ENCODE assay signal across 11 cellular contexts in genomic region chr1:24920155-24920925, GRCh38. TPM values are rescaled to one million over a fixed set of nuclear protein-coding genes. Genes with fewer than 3 reads are reported as not detected.
DNase-seq lines count a peak whose midpoint lies in the region; ATAC-seq and TF ChIP-seq lines count a peak whose summit lies in the region.
"Had no signal": no experiment of that assay in that cellular context is flagged by ENCODE, and none has a peak within 500 bp of the region (broad histone marks: within the 10 kb centered on the region; RNA-seq: fewer than 3 reads in every experiment).

No MANE protein-coding gene starts in this region.

- H3K4me3 Mint-ChIP-seq in activated CD4-positive, alpha-beta T cell treated with anti-CD3 and anti-CD28 coated beads, Interleukin-2, amount 10 ng/mL, durations not matched to agents 24 days and 14 days = no peak overlapping the region
- H3K4me3 Mint-ChIP-seq in stimulated activated naive B cell treated with anti-CD40 and anti-IgM and Interleukin-4, amounts not matched to agents 10 μg/mL and 1 μg/mL and 100 μg/mL, for 72 hours = peak overlapping the region; percentile 0 to 39

- DNase-seq in activated T-cell treated with anti-CD3 and anti-CD28 coated beads for 48 hours (ENCODE audit: low read depth) (peak; percentile 68), activated T-cell treated with anti-CD3 and anti-CD28 coated beads for 4 hours (no peak), foreskin fibroblast (peak; percentile 40 to 51), dorsolateral prefrontal cortex (no peak), NCI-H446 treated with DMSO at 0.1 percent for 48 hours (lab: John Stamatoyannopoulos, UW) (no peak)
- no peak for DNase-seq in activated CD4-positive, alpha-beta T cell treated with anti-CD3 and anti-CD28 coated beads, Interleukin-2, amount 10 ng/mL, durations not matched to agents 24 days and 14 days
- DNase-seq in stimulated activated naive B cell treated with anti-CD40 and anti-IgM and Interleukin-4, amounts not matched to agents 10 μg/mL and 1 μg/mL and 100 μg/mL, for 72 hours = no peak
- DNase-seq: ACHN, transverse colon had no signal

- peaks cover 2% of the 10 kb centered on the region for H3K27me3 Mint-ChIP-seq in activated CD4-positive, alpha-beta T cell treated with anti-CD3 and anti-CD28 coated beads, Interleukin-2, amount 10 ng/mL, durations not matched to agents 24 days and 14 days
- H3K27me3 Mint-ChIP-seq in stimulated activated naive B cell treated with anti-CD40 and anti-IgM and Interleukin-4, amounts not matched to agents 10 μg/mL and 1 μg/mL and 100 μg/mL, for 72 hours = no peaks in the 10 kb centered on the region

- H3K27me3 ChIP-seq in dorsolateral prefrontal cortex = peaks cover 0 to 15% (median 4%) of the 10 kb centered on the region in 45 donors

- peak overlapping the region; percentile 60 for H3K27ac Mint-ChIP-seq in activated CD4-positive, alpha-beta T cell treated with anti-CD3 and anti-CD28 coated beads, Interleukin-2, amount 10 ng/mL, durations not matched to agents 24 days and 14 days
- H3K27ac Mint-ChIP-seq in stimulated activated naive B cell treated with anti-CD40 and anti-IgM and Interleukin-4, amounts not matched to agents 10 μg/mL and 1 μg/mL and 100 μg/mL, for 72 hours = peak overlapping the region; percentile 79

- peaks cover 58% of the 10 kb centered on the region for H3K36me3 Mint-ChIP-seq in activated CD4-positive, alpha-beta T cell treated with anti-CD3 and anti-CD28 coated beads, Interleukin-2, amount 10 ng/mL, durations not matched to agents 24 days and 14 days (ENCODE audit: low read depth)
- peaks cover 67 to 76% of the 10 kb centered on the region in 2 donors for H3K36me3 Mint-ChIP-seq in stimulated activated naive B cell treated with anti-CD40 and anti-IgM and Interleukin-4, amounts not matched to agents 10 μg/mL and 1 μg/mL and 100 μg/mL, for 72 hours

- peak overlapping the region in 1 of 2 donors; percentile 1 for H3K4me3 ChIP-seq in foreskin fibroblast (ENCODE audit: low read depth in 1 of 2, low read length in 2 of 2)
- H3K4me3 ChIP-seq in dorsolateral prefrontal cortex = no peak overlapping the region
- H3K4me3 ChIP-seq: HAP-1, transverse colon had no signal

- no peaks in the 10 kb centered on the region for H3K9me3 Mint-ChIP-seq in activated CD4-positive, alpha-beta T cell treated with anti-CD3 and anti-CD28 coated beads, Interleukin-2, amount 10 ng/mL, durations not matched to agents 24 days and 14 days
- no peaks in the 10 kb centered on the region for H3K9me3 Mint-ChIP-seq in stimulated activated naive B cell treated with anti-CD40 and anti-IgM and Interleukin-4, amounts not matched to agents 10 μg/mL and 1 μg/mL and 100 μg/mL, for 72 hours

- H3K4me1 Mint-ChIP-seq in activated CD4-positive, alpha-beta T cell treated with anti-CD3 and anti-CD28 coated beads, Interleukin-2, amount 10 ng/mL, durations not matched to agents 24 days and 14 days = peaks cover 42% of the 10 kb centered on the region
- peaks cover 57 to 89% of the 10 kb centered on the region in 2 donors for H3K4me1 Mint-ChIP-seq in stimulated activated naive B cell treated with anti-CD40 and anti-IgM and Interleukin-4, amounts not matched to agents 10 μg/mL and 1 μg/mL and 100 μg/mL, for 72 hours

- intact Hi-C loops in activated CD4-positive, alpha-beta T cell treated with anti-CD3 and anti-CD28 coated beads, Interleukin-2, amount 10 ng/mL, durations not matched to agents 24 days and 14 days (cut with micrococcal nuclease) = loop anchor here (10.0 kb wide), 1 partner anchor 314 kb away; the partner anchor contains the start of gene SYF2
- intact Hi-C loops in dorsolateral prefrontal cortex (cut with DNase I) = no loop called here

- H3K27ac ChIP-seq in dorsolateral prefrontal cortex = peak overlapping the region in 1 of 59 donors; percentile 36
- H3K27ac ChIP-seq: transverse colon had no signal

- ATAC-seq in stimulated activated naive B cell treated with anti-CD40 and anti-IgM and Interleukin-4, amounts not matched to agents 10 μg/mL and 1 μg/mL and 100 μg/mL, for 72 hours (replicated peaks) = no peak
- no peak for ATAC-seq in GM19397 (IDR thresholded peaks at IDR 0.05; ENCODE audit: unreplicated experiment)

- no peak for TF ChIP-seq CTCF in foreskin fibroblast (IDR thresholded peaks at IDR 0.05; ENCODE audit: low read depth, low read length)
- TF ChIP-seq CTCF in dorsolateral prefrontal cortex (IDR thresholded peaks at IDR 0.05 in 54 of 56, conservative IDR thresholded peaks at IDR 0.05 in 2 of 56; ENCODE audit: low read depth in 1 of 56, partially characterized antibody in 56 of 56) = no peak

RNA-seq across cellular contexts. Expression of gene RUNX3, which starts 9.7 kb away (rescaled TPM):
- 110 and 112 TPM in 2 replicates for total RNA-seq in activated CD4-positive, alpha-beta T cell treated with anti-CD3 and anti-CD28 coated beads, Interleukin-2, amount 10 ng/mL, durations not matched to agents 24 days and 14 days
- 1 to 10 TPM in 55 of 120 experiments, under 1 TPM in 65; 0.29 to 3.9 (median 0.96) TPM for total RNA-seq in dorsolateral prefrontal cortex

Comparison
In these comparisons a context has a peak if more than half of its experiments do, and no peak if none do; other contexts are left out.
1. DNase-seq: peak in activated T-cell treated with anti-CD3 and anti-CD28 coated beads for 48 hours (single experiment) and foreskin fibroblast (2 of 2); none in activated T-cell treated with anti-CD3 and anti-CD28 coated beads for 4 hours (single experiment), activated CD4-positive, alpha-beta T cell treated with anti-CD3 and anti-CD28 coated beads, Interleukin-2, amount 10 ng/mL, durations not matched to agents 24 days and 14 days (single experiment), stimulated activated naive B cell treated with anti-CD40 and anti-IgM and Interleukin-4, amounts not matched to agents 10 μg/mL and 1 μg/mL and 100 μg/mL, for 72 hours (single experiment), dorsolateral prefrontal cortex (0 of 10) and NCI-H446 treated with DMSO at 0.1 percent for 48 hours (single experiment).
2. RNA of gene RUNX3, which starts 9.7 kb away (total RNA-seq): 110 to 112 TPM in activated CD4-positive, alpha-beta T cell treated with anti-CD3 and anti-CD28 coated beads, Interleukin-2, amount 10 ng/mL, durations not matched to agents 24 days and 14 days; 0.29 to 3.9 TPM in dorsolateral prefrontal cortex; every median in the first group is over 10 times any median in the second.